19 cellular contexts compared by ENCODE assay signal in the genomic region with DNA sequence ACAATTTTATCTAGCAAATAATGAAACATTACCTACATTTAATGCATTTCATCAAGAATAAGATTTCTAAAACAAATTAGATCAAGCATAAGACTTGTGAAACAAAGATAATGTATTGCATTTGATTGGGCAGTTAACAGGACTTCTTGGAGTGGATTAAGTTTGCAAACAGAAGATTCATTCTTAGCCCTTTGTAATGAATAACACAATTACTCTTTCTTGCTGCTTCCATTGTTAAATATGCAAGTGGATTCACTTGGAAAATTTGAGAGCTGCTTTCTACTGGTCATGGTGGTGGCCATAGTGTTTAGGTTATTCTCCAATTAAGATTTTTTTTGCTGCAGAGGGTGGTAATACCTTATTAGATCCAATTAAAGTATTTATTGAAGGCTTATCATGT. TPM values are rescaled to one million over a fixed set of nuclear protein-coding genes. Genes with fewer than 3 reads are reported as not detected.
DNase-seq lines count a peak whose midpoint lies in the region; ATAC-seq and TF ChIP-seq lines count a peak whose summit lies in the region.
"Had no signal": no experiment of that assay in that cellular context is flagged by ENCODE, and none has a peak within 500 bp of the region (broad histone marks: within the 10 kb centered on the region; RNA-seq: fewer than 3 reads in every experiment).

No MANE protein-coding gene starts in this region.

- peaks cover 7% of the 10 kb centered on the region for H3K36me3 ChIP-seq in endodermal cell (ENCODE audit: control insufficient read depth, insufficient read depth, low read length)
- H3K36me3 ChIP-seq: BLaER1 treated with 17β-estradiol and CSF1 and Interleukin-3, amounts not matched to agents 10 nM and 100 nM had no signal

- no peaks in the 10 kb centered on the region for H3K36me3 Mint-ChIP-seq in endodermal cell (ENCODE audit: low read depth)
- H3K36me3 Mint-ChIP-seq in T-helper 2 cell treated with Interferon-gamma antibody and Interleukin-4, amounts not matched to agents 5 μg/mL and 100 μg/mL, for 36 hours (ENCODE audit: low read depth), result no peaks in the 10 kb centered on the region
- H3K36me3 Mint-ChIP-seq: CD4-positive, alpha-beta memory T cell had no signal

- DNase-seq in NCI-H82 (lab: John Stamatoyannopoulos, UW) (peak; percentile 75), endodermal cell (no peak), medulla oblongata (ENCODE audit: extremely low spot score) (peak; percentile 46), renal cortical epithelial cell (ENCODE audit: low read depth) (peak; percentile 9), mucosa of gallbladder (ENCODE audit: low spot score) (no peak)
- DNase-seq in T-helper 2 cell treated with Interferon-gamma antibody and Interleukin-4, amounts not matched to agents 5 μg/mL and 100 μg/mL, for 36 hours (ENCODE audit: low spot score), result no peak
- DNase-seq: CD4-positive, alpha-beta memory T cell; GDM1; KG1; NCI-H1092 treated with DMSO at 0.1 percent for 48 hours; NCI-H1436 treated with DMSO at 0.1 percent for 48 hours; NCI-H2029; NCI-H2227 treated with DMSO at 0.1 percent for 48 hours; NCI-H510A; NCI-H774; PC-3; Right ventricle myocardium superior had no signal

- H3K27ac ChIP-seq in endodermal cell (ENCODE audit: low read depth, low read length), result no peak overlapping the region
- H3K27ac ChIP-seq: BLaER1 treated with 17β-estradiol and CSF1 and Interleukin-3, amounts not matched to agents 10 nM and 100 nM had no signal

- H3K27me3 Mint-ChIP-seq in endodermal cell (ENCODE audit: insufficient read depth), result no peaks in the 10 kb centered on the region
- H3K27me3 Mint-ChIP-seq in T-helper 2 cell treated with Interferon-gamma antibody and Interleukin-4, amounts not matched to agents 5 μg/mL and 100 μg/mL, for 36 hours (ENCODE audit: low read depth), result peaks cover 31% of the 10 kb centered on the region

- no peaks in the 10 kb centered on the region for H3K9me3 ChIP-seq in endodermal cell (ENCODE audit: control insufficient read depth, low read length)

- H3K4me3 Mint-ChIP-seq in endodermal cell, result no peak overlapping the region
- no peak overlapping the region for H3K4me3 Mint-ChIP-seq in T-helper 2 cell treated with Interferon-gamma antibody and Interleukin-4, amounts not matched to agents 5 μg/mL and 100 μg/mL, for 36 hours
- H3K4me3 Mint-ChIP-seq: CD4-positive, alpha-beta memory T cell had no signal

- H3K9ac ChIP-seq in endodermal cell (ENCODE audit: extremely low read depth, low read length, poor library complexity, severe bottlenecking), result no peak overlapping the region
- H3K9ac ChIP-seq: BLaER1 treated with 17β-estradiol and CSF1 and Interleukin-3, amounts not matched to agents 10 nM and 100 nM had no signal

- TF ChIP-seq CTCF in endodermal cell (conservative IDR thresholded peaks at IDR 0.05), result no peak

- no peak for ATAC-seq in HG02870 (IDR thresholded peaks at IDR 0.05; ENCODE audit: unreplicated experiment)
- ATAC-seq: PC-3 had no signal

- H3K27me3 ChIP-seq in endodermal cell (ENCODE audit: control insufficient read depth, insufficient read depth, low read length, poor library complexity, severe bottlenecking), result no peaks in the 10 kb centered on the region

- no peak overlapping the region for H3K27ac Mint-ChIP-seq in endodermal cell
- H3K27ac Mint-ChIP-seq in T-helper 2 cell treated with Interferon-gamma antibody and Interleukin-4, amounts not matched to agents 5 μg/mL and 100 μg/mL, for 36 hours, result no peak overlapping the region
- H3K27ac Mint-ChIP-seq: CD4-positive, alpha-beta memory T cell had no signal

- no peaks in the 10 kb centered on the region for H3K9me3 Mint-ChIP-seq in endodermal cell
- no peaks in the 10 kb centered on the region for H3K9me3 Mint-ChIP-seq in T-helper 2 cell treated with Interferon-gamma antibody and Interleukin-4, amounts not matched to agents 5 μg/mL and 100 μg/mL, for 36 hours

- H3K4me1 Mint-ChIP-seq in endodermal cell, result peaks cover 57% of the 10 kb centered on the region
- no peaks in the 10 kb centered on the region for H3K4me1 Mint-ChIP-seq in T-helper 2 cell treated with Interferon-gamma antibody and Interleukin-4, amounts not matched to agents 5 μg/mL and 100 μg/mL, for 36 hours (ENCODE audit: low read depth)

- H3K4me1 ChIP-seq in endodermal cell (ENCODE audit: control insufficient read depth, insufficient read depth, low read length), result peaks cover 15% of the 10 kb centered on the region
- H3K4me1 ChIP-seq: BLaER1 treated with 17β-estradiol and CSF1 and Interleukin-3, amounts not matched to agents 10 nM and 100 nM had no signal

- H3K4me3 ChIP-seq in endodermal cell (ENCODE audit: low read length), result peak overlapping the region; percentile 74
- H3K4me3 ChIP-seq: BLaER1 treated with 17β-estradiol and CSF1 and Interleukin-3, amounts not matched to agents 10 nM and 100 nM had no signal

RNA-seq across cellular contexts. Expression of a gene that starts 6.0 kb away (rescaled TPM):
- total RNA-seq in endodermal cell, result 10 to 100 TPM; 38.7 to 39.4 TPM
- polyA plus RNA-seq in endodermal cell (2013, experiment 1 of 2), result 11.1 TPM
- polyA plus RNA-seq in endodermal cell (2013, experiment 2 of 2), result 11.7 TPM
- total RNA-seq in renal cortical epithelial cell, result 32.8 and 56.6 TPM in 2 replicates
- total RNA-seq in mucosa of gallbladder, result 30.5 TPM
- total RNA-seq: CD4-positive, alpha-beta memory T cell had no signal
- polyA plus RNA-seq: CD4-positive, alpha-beta memory T cell had no signal

Comparison
In these comparisons a context has a peak if more than half of its experiments do, and no peak if none do; other contexts are left out.
1. DNase-seq: peak in NCI-H82 (single experiment), medulla oblongata (single experiment) and renal cortical epithelial cell (single experiment); none in endodermal cell (single experiment), mucosa of gallbladder (single experiment) and T-helper 2 cell treated with Interferon-gamma antibody and Interleukin-4, amounts not matched to agents 5 μg/mL and 100 μg/mL, for 36 hours (single experiment).